Comparison of ENCODE assay signal across 8 cellular contexts in the genomic region with DNA sequence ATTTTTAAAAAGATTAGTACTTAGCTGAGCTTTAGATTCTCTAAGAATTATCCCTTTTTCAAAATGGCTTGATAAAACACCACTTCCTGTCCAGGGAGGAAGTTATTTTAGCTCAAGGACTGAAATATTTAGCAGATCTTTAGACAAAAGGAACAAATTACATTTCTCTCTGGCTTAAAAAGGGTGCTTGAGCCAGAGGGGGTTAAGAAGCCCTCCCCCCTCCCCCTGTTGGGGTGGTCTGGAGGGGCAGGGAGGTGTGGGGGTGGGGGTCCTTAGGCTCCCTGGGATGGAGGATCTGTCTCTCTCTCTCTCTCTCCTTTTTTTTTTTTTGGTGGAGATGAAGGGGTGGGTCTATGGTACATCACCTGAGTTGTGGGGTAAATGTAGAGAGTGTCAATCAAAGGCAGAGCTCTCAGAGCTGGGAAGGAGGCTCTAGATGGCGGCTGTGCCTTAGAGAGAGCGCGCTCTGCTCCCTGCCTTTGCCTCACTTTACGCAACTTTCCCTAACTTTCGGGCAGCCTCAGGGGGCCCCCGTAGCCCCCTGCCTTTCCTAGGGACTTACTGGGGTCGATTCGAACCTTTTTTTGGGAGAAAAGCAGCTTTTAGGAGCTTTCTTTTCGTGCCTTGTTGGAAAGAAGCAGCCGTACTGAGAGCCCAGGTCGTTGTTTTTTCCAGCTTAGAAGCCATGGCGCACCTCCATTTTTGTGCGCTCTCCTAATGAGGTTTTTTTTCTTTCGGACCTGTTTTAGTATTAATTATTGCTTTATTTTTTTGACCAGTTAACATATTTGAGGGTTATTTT. TPM values are rescaled to one million over a fixed set of nuclear protein-coding genes. Genes with fewer than 3 reads are reported as not detected.
DNase-seq lines count a peak whose midpoint lies in the region; ATAC-seq and TF ChIP-seq lines count a peak whose summit lies in the region.

A gene (plus strand): TSS at position 415 of the 802 bp plus-strand sequence. CDS start 914 bp downstream, outside the sequence.

- CTCF ChIA-PET in activated CD8-positive, alpha-beta memory T cell treated with anti-CD3 and anti-CD28 coated beads for 36 hours (lab: Charles Lee) = interaction anchor here (0.6 to 4.7 kb wide), 7 partner anchors 10 to 96 kb away, joined by 4 to 31 read pairs (median 5); no protein-coding TSS in a partner anchor

- H3K4me3 Mint-ChIP-seq in endothelial cell (ENCODE audit: unreplicated experiment) = peak within 1 kb of the TSS; percentile 96
- peak within 1 kb of the TSS; percentile 90 for H3K4me3 Mint-ChIP-seq in mesothelial cell of epicardium
- peak within 1 kb of the TSS; percentile 99 for H3K4me3 Mint-ChIP-seq in stimulated activated memory B cell treated with anti-CD40 and anti-IgM and Interleukin-4, amounts not matched to agents 10 μg/mL and 1 μg/mL and 100 μg/mL, for 72 hours

- ATAC-seq in GM21423 (IDR thresholded peaks at IDR 0.05; ENCODE audit: unreplicated experiment) = peak; percentile 70
- peak; percentile 88 for ATAC-seq in stimulated activated memory B cell treated with anti-CD40 and anti-IgM and Interleukin-4, amounts not matched to agents 10 μg/mL and 1 μg/mL and 100 μg/mL, for 72 hours

- TF ChIP-seq CTCF in endothelial cell (IDR thresholded peaks at IDR 0.05; ENCODE audit: unreplicated experiment) (no peak), mesothelial cell of epicardium (IDR thresholded peaks at IDR 0.05; ENCODE audit: unreplicated experiment) (no peak)

- peaks cover 4% of the 10 kb centered on the region for H3K27me3 Mint-ChIP-seq in endothelial cell (ENCODE audit: unreplicated experiment)
- no peaks in the 10 kb centered on the region for H3K27me3 Mint-ChIP-seq in mesothelial cell of epicardium (ENCODE audit: low read depth)
- no peaks in the 10 kb centered on the region for H3K27me3 Mint-ChIP-seq in stimulated activated memory B cell treated with anti-CD40 and anti-IgM and Interleukin-4, amounts not matched to agents 10 μg/mL and 1 μg/mL and 100 μg/mL, for 72 hours

- peak within 1 kb of the TSS; percentile 99 for H3K27ac Mint-ChIP-seq in endothelial cell (ENCODE audit: unreplicated experiment)
- peak within 1 kb of the TSS; percentile 100 for H3K27ac Mint-ChIP-seq in mesothelial cell of epicardium
- H3K27ac Mint-ChIP-seq in stimulated activated memory B cell treated with anti-CD40 and anti-IgM and Interleukin-4, amounts not matched to agents 10 μg/mL and 1 μg/mL and 100 μg/mL, for 72 hours = peak within 1 kb of the TSS; percentile 99

- DNase-seq in DMS 273 (lab: John Stamatoyannopoulos, UW; ENCODE audit: unreplicated experiment) (peak; percentile 91), HUDEP-2 (lab: John Stamatoyannopoulos, UW; ENCODE audit: unreplicated experiment in 76 of 76) (peak in 73 of 76 experiments; percentile 14 to 81 (median 57)), NOMO-1 treated with dmso at 0.1 percent for 144 hours (lab: John Stamatoyannopoulos, UW; ENCODE audit: unreplicated experiment) (peak; percentile 88), endothelial cell (ENCODE audit: low spot score) (peak; percentile 60), mesothelial cell of epicardium (ENCODE audit: low spot score in 2 of 2, unreplicated experiment in 2 of 2) (peak in 1 of 2 experiments; percentile 60)

- H3K4me1 Mint-ChIP-seq in endothelial cell (ENCODE audit: unreplicated experiment) (peaks cover 11% of the 10 kb centered on the region), mesothelial cell of epicardium (peaks cover 38% of the 10 kb centered on the region)
- peaks cover 54% of the 10 kb centered on the region for H3K4me1 Mint-ChIP-seq in stimulated activated memory B cell treated with anti-CD40 and anti-IgM and Interleukin-4, amounts not matched to agents 10 μg/mL and 1 μg/mL and 100 μg/mL, for 72 hours

- H3K9me3 Mint-ChIP-seq in endothelial cell (ENCODE audit: unreplicated experiment) = no peaks in the 10 kb centered on the region
- H3K9me3 Mint-ChIP-seq in mesothelial cell of epicardium = peaks cover 8% of the 10 kb centered on the region
- peaks cover 7% of the 10 kb centered on the region for H3K9me3 Mint-ChIP-seq in stimulated activated memory B cell treated with anti-CD40 and anti-IgM and Interleukin-4, amounts not matched to agents 10 μg/mL and 1 μg/mL and 100 μg/mL, for 72 hours

- POLR2A ChIA-PET in activated CD8-positive, alpha-beta memory T cell treated with anti-CD3 and anti-CD28 coated beads for 36 hours (lab: Charles Lee) = interaction anchor here (0.5 to 10.1 kb wide), 10 partner anchors 9 to 92 kb away, joined by 3 to 226 read pairs (median 4); no protein-coding TSS in a partner anchor

- H3K36me3 Mint-ChIP-seq in endothelial cell (ENCODE audit: low read depth, unreplicated experiment) (peaks cover 24% of the 10 kb centered on the region), mesothelial cell of epicardium (peaks cover 25% of the 10 kb centered on the region)
- peaks cover 57% of the 10 kb centered on the region for H3K36me3 Mint-ChIP-seq in stimulated activated memory B cell treated with anti-CD40 and anti-IgM and Interleukin-4, amounts not matched to agents 10 μg/mL and 1 μg/mL and 100 μg/mL, for 72 hours

RNA-seq across cellular contexts. Expression of the gene that starts here (rescaled TPM):
- 10 to 100 TPM; 90.6 to 92.3 TPM for total RNA-seq in activated CD8-positive, alpha-beta memory T cell treated with anti-CD3 and anti-CD28 coated beads for 36 hours
- total RNA-seq in endothelial cell (ENCODE audit: unreplicated experiment) (96.3 TPM), mesothelial cell of epicardium (178 to 183 TPM (median 180 TPM) in 3 replicates)
